ENCODE assay signal across 20 cellular contexts in genomic region chr4:19380600-19380999, GRCh38.
DNase-seq lines count a peak whose midpoint lies in the region; ATAC-seq and TF ChIP-seq lines count a peak whose summit lies in the region.
"Had no signal": no experiment of that assay in that cellular context is flagged by ENCODE, and none has a peak within 500 bp of the region (broad histone marks: within the 10 kb centered on the region; RNA-seq: fewer than 3 reads in every experiment).

No MANE protein-coding gene starts in this region.

- H3K9me3 ChIP-seq in breast epithelium (no peaks in the 10 kb centered on the region), mammary epithelial cell (replicated peaks; ENCODE audit: insufficient read depth, low read length) (no peaks in the 10 kb centered on the region), skeletal muscle satellite cell (replicated peaks; ENCODE audit: low read length) (no peaks in the 10 kb centered on the region), aorta (ENCODE audit: control insufficient read depth, low read length) (no peaks in the 10 kb centered on the region)

- dilution Hi-C loops in mammary epithelial cell (cut with HindIII; ENCODE audit: low sequenced_read_pairs) = no loop called here

- H3K36me3 ChIP-seq in breast epithelium (no peaks in the 10 kb centered on the region), mammary epithelial cell (ENCODE audit: insufficient read depth, low read length) (no peaks in the 10 kb centered on the region), skeletal muscle satellite cell (ENCODE audit: insufficient read depth, low read length) (no peaks in the 10 kb centered on the region), aorta (ENCODE audit: control insufficient read depth in 1 of 2, insufficient read depth in 2 of 2, low read length in 1 of 2) (no peaks in the 10 kb centered on the region)

- H3K4me3 ChIP-seq in breast epithelium (no peak overlapping the region), mammary epithelial cell (replicated peaks in 1 of 3; ENCODE audit: insufficient read depth in 1 of 3, low read depth in 2 of 3, low read length in 3 of 3) (no peak overlapping the region), fibroblast of pulmonary artery (replicated peaks; ENCODE audit: low read depth, low read length) (no peak overlapping the region), skeletal muscle satellite cell (ENCODE audit: low read length) (no peak overlapping the region), aorta (ENCODE audit: low read length in 2 of 2) (no peak overlapping the region)
- H3K4me3 ChIP-seq: GM12878 had no signal

- WGBS in mammary epithelial cell (ENCODE audit: low coverage, missing lambda C conversion rate) = 71% methylated on average over 2 of the region's 2 CpGs
- 84% methylated on average over 2 of the region's 2 CpGs for WGBS in aorta, 2 donors

- ATAC-seq in aorta (ENCODE audit: low FRiP score) = no peak
- ATAC-seq: GM12878 had no signal

- H3K4me2 ChIP-seq in mammary epithelial cell (ENCODE audit: insufficient read depth, low read depth, low read length) = peak overlapping the region; percentile 58
- H3K4me2 ChIP-seq in skeletal muscle satellite cell (ENCODE audit: low read length) = peak overlapping the region; percentile 40

- peaks cover 8% of the 10 kb centered on the region for H3K9me3 Mint-ChIP-seq in MCF 10A (ENCODE audit: unreplicated experiment)
- H3K9me3 Mint-ChIP-seq in mesothelial cell of epicardium = no peaks in the 10 kb centered on the region

- POLR2A ChIA-PET in MCF 10A (lab: Yijun Ruan, JAX) = no interaction called here

- H3K4me3 Mint-ChIP-seq in MCF 10A (ENCODE audit: unreplicated experiment) = peak overlapping the region; percentile 9
- H3K4me3 Mint-ChIP-seq in mesothelial cell of epicardium = no peak overlapping the region
- H3K4me3 Mint-ChIP-seq: CD4-positive, alpha-beta memory T cell had no signal

- TF ChIP-seq POLR2A in breast epithelium (IDR thresholded peaks at IDR 0.05) = no peak

- CTCF ChIA-PET in MCF 10A (lab: Yijun Ruan, JAX) = no interaction called here
- CTCF ChIA-PET in mammary epithelial cell (lab: Charles Lee; ENCODE audit: low non-redundant PET) = no interaction called here

- H3K27me3 ChIP-seq in breast epithelium (no peaks in the 10 kb centered on the region), mammary epithelial cell (ENCODE audit: insufficient read depth, low read length) (no peaks in the 10 kb centered on the region), skeletal muscle satellite cell (ENCODE audit: control insufficient read depth, insufficient read depth, low read length) (no peaks in the 10 kb centered on the region), aorta (ENCODE audit: control insufficient read depth in 1 of 2, insufficient read depth in 2 of 2, low read length in 1 of 2) (no peaks in the 10 kb centered on the region)

- H3K27ac ChIP-seq in breast epithelium (no peak overlapping the region), mammary epithelial cell (ENCODE audit: insufficient read depth, low read depth, low read length) (peak overlapping the region; percentile 36), aorta (ENCODE audit: low read depth in 1 of 2, low read length in 2 of 2) (no peak overlapping the region)
- H3K27ac ChIP-seq: 22Rv1 had no signal

- H3K36me3 Mint-ChIP-seq in MCF 10A (ENCODE audit: insufficient read depth, unreplicated experiment) (no peaks in the 10 kb centered on the region), mesothelial cell of epicardium (no peaks in the 10 kb centered on the region)
- H3K36me3 Mint-ChIP-seq: CD4-positive, alpha-beta memory T cell had no signal

- H3K4me1 ChIP-seq in breast epithelium = no peaks in the 10 kb centered on the region
- H3K4me1 ChIP-seq in mammary epithelial cell (ENCODE audit: insufficient read depth, low read length) = peaks cover 16% of the 10 kb centered on the region
- H3K4me1 ChIP-seq in skeletal muscle satellite cell (ENCODE audit: control insufficient read depth, insufficient read depth, low read length) = peaks cover 18% of the 10 kb centered on the region
- H3K4me1 ChIP-seq in aorta (ENCODE audit: control insufficient read depth in 1 of 2, insufficient read depth in 2 of 2, low read length in 2 of 2) = no peaks in the 10 kb centered on the region

- peaks cover 29% of the 10 kb centered on the region for H3K4me1 Mint-ChIP-seq in MCF 10A (ENCODE audit: insufficient read depth, unreplicated experiment)
- peaks cover 5% of the 10 kb centered on the region for H3K4me1 Mint-ChIP-seq in mesothelial cell of epicardium
- H3K4me1 Mint-ChIP-seq: CD4-positive, alpha-beta memory T cell had no signal

- H3K27ac Mint-ChIP-seq in MCF 10A (ENCODE audit: low read depth, unreplicated experiment) (peak overlapping the region; percentile 90), mesothelial cell of epicardium (no peak overlapping the region)
- H3K27ac Mint-ChIP-seq: CD4-positive, alpha-beta memory T cell had no signal

- no peak overlapping the region for H3K9ac ChIP-seq in mammary epithelial cell (ENCODE audit: insufficient read depth, low read length)
- H3K9ac ChIP-seq in skeletal muscle satellite cell (ENCODE audit: low read depth, low read length) = peak overlapping the region; percentile 13

- H4K20me1 ChIP-seq in mammary epithelial cell (ENCODE audit: insufficient read depth, low read length) = no peaks in the 10 kb centered on the region

- H3K27me3 Mint-ChIP-seq in MCF 10A (ENCODE audit: insufficient read depth, unreplicated experiment) (no peaks in the 10 kb centered on the region), mesothelial cell of epicardium (ENCODE audit: low read depth) (no peaks in the 10 kb centered on the region)
- H3K27me3 Mint-ChIP-seq: CD4-positive, alpha-beta memory T cell had no signal

- DNase-seq in MCF 10A (ENCODE audit: unreplicated experiment) = peak; percentile 44
- no peak for DNase-seq in breast epithelium (ENCODE audit: low spot score in 2 of 2)
- no peak for DNase-seq in mammary epithelial cell
- DNase-seq in fibroblast of pulmonary artery (ENCODE audit: low read depth) = peak; percentile 24
- no peak for DNase-seq in activated gamma-delta T cell treated with Interleukin-2 at 50 U/mL for 16 hours
- DNase-seq in mesothelial cell of epicardium (ENCODE audit: low spot score in 2 of 2, unreplicated experiment in 2 of 2) = no peak
- no peak for DNase-seq in aorta
- DNase-seq: CD4-positive, alpha-beta memory T cell; DMS79; GDM1; GOT3; MM.1S; NCI-H1105; NCI-H1694 treated with DMSO at 0.1 percent for 48 hours; NCI-H446; NK-92 treated with Interleukin-12 subunit alpha and Interleukin-12 subunit beta, amount 100 ng/mL, for 24 hours; OCI-M1 had no signal

- H3K79me2 ChIP-seq in mammary epithelial cell (ENCODE audit: insufficient read depth, low read length) = no peaks in the 10 kb centered on the region

- TF ChIP-seq CTCF in MCF 10A (IDR thresholded peaks at IDR 0.05; ENCODE audit: unreplicated experiment) (no peak), breast epithelium (IDR thresholded peaks at IDR 0.05) (no peak), mammary epithelial cell (conservative IDR thresholded peaks at IDR 0.05 in 1 of 2, IDR thresholded peaks at IDR 0.05 in 1 of 2; ENCODE audit: extremely low read depth in 1 of 2, insufficient read depth in 1 of 2, low read depth in 1 of 2, low read length in 2 of 2) (no peak), fibroblast of pulmonary artery (IDR thresholded peaks at IDR 0.05; ENCODE audit: low read length, missing control alignments) (no peak), mesothelial cell of epicardium (IDR thresholded peaks at IDR 0.05; ENCODE audit: unreplicated experiment) (no peak)

- H2AFZ ChIP-seq in mammary epithelial cell (ENCODE audit: low read depth, low read length) = no peak overlapping the region

- BruUV-seq in MCF 10A (replicated peaks; lab: Mats Ljungman, UMichigan) (no TSS peak), mammary epithelial cell (replicated peaks; lab: Mats Ljungman, UMichigan) (no TSS peak)

- in situ Hi-C loops in mammary epithelial cell (cut with MboI; ENCODE audit: low sequenced_read_pairs in 2 of 2) = no loop called here

- intact Hi-C loops in MCF 10A (cut with micrococcal nuclease) = loop anchor here (5.0 kb wide), 1 partner anchor 472 kb away; no protein-coding TSS in a partner anchor
- intact Hi-C loops in breast epithelium (cut with DNase I; ENCODE audit: low total_unique reads) = no loop called here
- intact Hi-C loops in mammary epithelial cell (cut with micrococcal nuclease) = loop anchor here (2.0 kb wide), 1 partner anchor 22 kb away; no protein-coding TSS in a partner anchor
- intact Hi-C loops in aorta (cut with DNase I) = no loop called here

Comparison
In these comparisons a context has a peak if more than half of its experiments do, and no peak if none do; other contexts are left out.
1. DNase-seq: peak in MCF 10A (single experiment) and fibroblast of pulmonary artery (single experiment); none in breast epithelium (0 of 2), mammary epithelial cell (single experiment), activated gamma-delta T cell treated with Interleukin-2 at 50 U/mL for 16 hours (single experiment), mesothelial cell of epicardium (0 of 2) and aorta (0 of 2).
2. intact Hi-C loops: an anchor here in MCF 10A (5.0 kb wide) and mammary epithelial cell (2.0 kb wide); none called in breast epithelium and aorta.